ENCODE assay signal across 11 cellular contexts in genomic region chr10:72330059-72330426, GRCh38. TPM values are rescaled to one million over a fixed set of nuclear protein-coding genes. Genes with fewer than 3 reads are reported as not detected.
DNase-seq lines count a peak whose midpoint lies in the region; ATAC-seq and TF ChIP-seq lines count a peak whose summit lies in the region.
"Had no signal": no experiment of that assay in that cellular context is flagged by ENCODE, and none has a peak within 500 bp of the region (broad histone marks: within the 10 kb centered on the region; RNA-seq: fewer than 3 reads in every experiment).

No MANE protein-coding gene starts in this region.

- H4K8ac ChIP-seq in mesenchymal stem cell (ENCODE audit: low read length) = no peak overlapping the region

- intact Hi-C loops in activated naive CD4-positive, alpha-beta T cell treated with anti-CD3 and anti-CD28 coated beads for 36 hours (cut with micrococcal nuclease) = loop anchor here (5.0 kb wide), 1 partner anchor 558 kb away; the partner anchor contains the start of gene VSIR
- intact Hi-C loops in tibial artery (cut with DNase I; ENCODE audit: low total_unique reads) = no loop called here

- peak overlapping the region; percentile 5 to 55 for H3K4ac ChIP-seq in mesenchymal stem cell (ENCODE audit: low read depth in 1 of 2, low read length in 2 of 2)

- peak overlapping the region; percentile 23 for H2AK5ac ChIP-seq in mesenchymal stem cell (ENCODE audit: low read length, severe bottlenecking)

- peak overlapping the region; percentile 100 for H3K27ac Mint-ChIP-seq in activated naive CD4-positive, alpha-beta T cell treated with anti-CD3 and anti-CD28 coated beads for 36 hours
- H3K27ac Mint-ChIP-seq in activated naive CD8-positive, alpha-beta T cell treated with anti-CD3 and anti-CD28 coated beads, Interleukin-2, amount 50 U/mL, for 24 hours = peak overlapping the region; percentile 91

- peaks cover 5% of the 10 kb centered on the region for H3K27me3 Mint-ChIP-seq in activated naive CD4-positive, alpha-beta T cell treated with anti-CD3 and anti-CD28 coated beads for 36 hours (ENCODE audit: low read depth)
- no peaks in the 10 kb centered on the region for H3K27me3 Mint-ChIP-seq in activated naive CD8-positive, alpha-beta T cell treated with anti-CD3 and anti-CD28 coated beads, Interleukin-2, amount 50 U/mL, for 24 hours

- no peak overlapping the region for H3K4me2 ChIP-seq in mesenchymal stem cell (ENCODE audit: low read length, poor library complexity, severe bottlenecking)

- no peaks in the 10 kb centered on the region for H3K79me1 ChIP-seq in mesenchymal stem cell (replicated peaks; ENCODE audit: low read length, poor library complexity, severe bottlenecking)

- no peaks in the 10 kb centered on the region for H3K27me3 ChIP-seq in mesenchymal stem cell (ENCODE audit: control insufficient read depth in 1 of 2, insufficient read depth in 1 of 2, low read length in 2 of 2)
- no peaks in the 10 kb centered on the region for H3K27me3 ChIP-seq in tibial artery
- H3K27me3 ChIP-seq in SJCRH30 = no peaks in the 10 kb centered on the region
- H3K27me3 ChIP-seq: cardiac muscle cell, gastroesophageal sphincter, transverse colon had no signal

- H3K9me3 Mint-ChIP-seq in activated naive CD4-positive, alpha-beta T cell treated with anti-CD3 and anti-CD28 coated beads for 36 hours = no peaks in the 10 kb centered on the region
- H3K9me3 Mint-ChIP-seq in activated naive CD8-positive, alpha-beta T cell treated with anti-CD3 and anti-CD28 coated beads, Interleukin-2, amount 50 U/mL, for 24 hours = no peaks in the 10 kb centered on the region

- peak overlapping the region; percentile 24 to 50 for H2BK12ac ChIP-seq in mesenchymal stem cell (ENCODE audit: low read length in 2 of 2)

- no peak overlapping the region for H3K23ac ChIP-seq in mesenchymal stem cell (ENCODE audit: low read length in 2 of 2)

- no peak overlapping the region for H3K9ac ChIP-seq in mesenchymal stem cell (ENCODE audit: low read length)

- no peak overlapping the region for H2BK15ac ChIP-seq in mesenchymal stem cell (ENCODE audit: low read depth, poor library complexity, severe bottlenecking)

- H3K4me1 ChIP-seq in mesenchymal stem cell (ENCODE audit: control insufficient read depth, insufficient read depth, low read depth, low read length) (peaks cover 62% of the 10 kb centered on the region), tibial artery (peaks cover 0 to 85% (median 79%) of the 10 kb centered on the region in 4 donors), SJCRH30 (peaks cover 54% of the 10 kb centered on the region)

- H3K4me1 Mint-ChIP-seq in activated naive CD4-positive, alpha-beta T cell treated with anti-CD3 and anti-CD28 coated beads for 36 hours (ENCODE audit: low read depth) = peaks cover 78% of the 10 kb centered on the region
- H3K4me1 Mint-ChIP-seq in activated naive CD8-positive, alpha-beta T cell treated with anti-CD3 and anti-CD28 coated beads, Interleukin-2, amount 50 U/mL, for 24 hours = peaks cover 84% of the 10 kb centered on the region

- peak overlapping the region; percentile 98 for H3K4me3 Mint-ChIP-seq in activated naive CD4-positive, alpha-beta T cell treated with anti-CD3 and anti-CD28 coated beads for 36 hours
- peak overlapping the region; percentile 46 for H3K4me3 Mint-ChIP-seq in activated naive CD8-positive, alpha-beta T cell treated with anti-CD3 and anti-CD28 coated beads, Interleukin-2, amount 50 U/mL, for 24 hours

- no peak for ATAC-seq in activated naive CD8-positive, alpha-beta T cell treated with anti-CD3 and anti-CD28 coated beads, Interleukin-2, amount 50 U/mL, for 24 hours
- ATAC-seq in GM21367 (IDR thresholded peaks at IDR 0.05; ENCODE audit: unreplicated experiment) = no peak
- ATAC-seq: gastroesophageal sphincter had no signal

- peaks cover 39% of the 10 kb centered on the region for H3K36me3 Mint-ChIP-seq in activated naive CD4-positive, alpha-beta T cell treated with anti-CD3 and anti-CD28 coated beads for 36 hours (ENCODE audit: low read depth)
- peaks cover 21% of the 10 kb centered on the region for H3K36me3 Mint-ChIP-seq in activated naive CD8-positive, alpha-beta T cell treated with anti-CD3 and anti-CD28 coated beads, Interleukin-2, amount 50 U/mL, for 24 hours (ENCODE audit: low read depth)

- H2AFZ ChIP-seq in mesenchymal stem cell (ENCODE audit: low read depth, low read length) = no peak overlapping the region

- no peak overlapping the region for H2BK120ac ChIP-seq in mesenchymal stem cell (ENCODE audit: low read depth, low read length)

- H3K4me3 ChIP-seq in mesenchymal stem cell (ENCODE audit: insufficient read depth in 1 of 2, low read depth in 1 of 2, low read length in 2 of 2) (no peak overlapping the region), tibial artery (no peak overlapping the region), SJCRH30 (no peak overlapping the region)
- H3K4me3 ChIP-seq: cardiac muscle cell, gastroesophageal sphincter, transverse colon had no signal

- H3K18ac ChIP-seq in mesenchymal stem cell (ENCODE audit: low read depth in 1 of 2, low read length in 2 of 2) = peak overlapping the region; percentile 50 to 69

- no peak overlapping the region for H4K91ac ChIP-seq in mesenchymal stem cell (ENCODE audit: low read length)

- H2BK5ac ChIP-seq in mesenchymal stem cell (ENCODE audit: low read depth, low read length, poor library complexity, severe bottlenecking) = no peak overlapping the region

- TF ChIP-seq CTCF in tibial artery (IDR thresholded peaks at IDR 0.05) = no peak

- H3K27ac ChIP-seq in mesenchymal stem cell (ENCODE audit: low read length, poor library complexity, severe bottlenecking) (no peak overlapping the region), tibial artery (peak overlapping the region; percentile 45 to 64), SJCRH30 (no peak overlapping the region)

- CTCF ChIA-PET in activated naive CD4-positive, alpha-beta T cell treated with anti-CD3 and anti-CD28 coated beads for 36 hours (lab: Charles Lee) = interaction anchor here (1.0 to 14.9 kb wide), 3 partner anchors 25 to 281 kb away, joined by 3 to 195 read pairs (median 6); partner anchors contain the start of gene DDIT4

- H3K9me3 ChIP-seq in mesenchymal stem cell (ENCODE audit: control insufficient read depth, low read length) (no peaks in the 10 kb centered on the region), tibial artery (no peaks in the 10 kb centered on the region), SJCRH30 (replicated peaks) (no peaks in the 10 kb centered on the region)
- H3K9me3 ChIP-seq: gastroesophageal sphincter, transverse colon had no signal

- 83% methylated on average over 1 of the region's 2 CpGs for WGBS in mesenchymal stem cell

- H3K36me3 ChIP-seq in mesenchymal stem cell (ENCODE audit: control insufficient read depth in 1 of 2, insufficient read depth in 2 of 2, low read depth in 1 of 2, low read length in 2 of 2) = peaks cover 4 to 20% of the 10 kb centered on the region in 2 experiments
- no peaks in the 10 kb centered on the region for H3K36me3 ChIP-seq in tibial artery
- H3K36me3 ChIP-seq in SJCRH30 = no peaks in the 10 kb centered on the region; the same call in 1 of the 2 replicates
- H3K36me3 ChIP-seq: cardiac muscle cell, transverse colon had no signal

- no peak for DNase-seq in activated naive CD4-positive, alpha-beta T cell treated with anti-CD3 and anti-CD28 coated beads for 36 hours
- DNase-seq in activated naive CD4-positive, alpha-beta T cell (lab: John Stamatoyannopoulos, UW) = no peak
- DNase-seq in activated naive CD8-positive, alpha-beta T cell treated with anti-CD3 and anti-CD28 coated beads, Interleukin-2, amount 50 U/mL, for 24 hours = no peak
- no peak for DNase-seq in mesenchymal stem cell
- no peak for DNase-seq in tibial artery
- DNase-seq in SJCRH30 = no peak
- no peak for DNase-seq in AML-193 (lab: John Stamatoyannopoulos, UW)
- DNase-seq: transverse colon had no signal

- no peak overlapping the region for H3K14ac ChIP-seq in mesenchymal stem cell (ENCODE audit: low read length in 2 of 2)

RNA-seq across cellular contexts. Expression of gene DNAJB12, which starts 24.7 kb away (rescaled TPM):
- 10 to 100 TPM; 13.7 to 14.1 TPM for total RNA-seq in activated naive CD4-positive, alpha-beta T cell treated with anti-CD3 and anti-CD28 coated beads for 36 hours
- polyA plus RNA-seq in mesenchymal stem cell (2013, experiment 1 of 2) = 28.6 TPM
- polyA plus RNA-seq in mesenchymal stem cell (2013, experiment 2 of 2) = 27.7 TPM
- total RNA-seq in SJCRH30 (2014; rRNA removed; shearing (Covaris generic)) = 20.8 and 22.3 TPM in 2 replicates

RNA-seq across cellular contexts. Expression of gene DDIT4, which starts 56.3 kb away (rescaled TPM):
- total RNA-seq in activated naive CD4-positive, alpha-beta T cell treated with anti-CD3 and anti-CD28 coated beads for 36 hours = 100 to 1,000 TPM; 684 to 689 TPM
- polyA plus RNA-seq in mesenchymal stem cell (2013, experiment 1 of 2) = 109 TPM
- 107 TPM for polyA plus RNA-seq in mesenchymal stem cell (2013, experiment 2 of 2)
- 84.5 and 94.2 TPM in 2 replicates for total RNA-seq in SJCRH30 (2014; rRNA removed; shearing (Covaris generic))

Comparison
In these comparisons a context has a peak if more than half of its experiments do, and no peak if none do; other contexts are left out.
1. H3K27ac ChIP-seq: peak in tibial artery (2 of 2); none in mesenchymal stem cell (single experiment) and SJCRH30 (single experiment).